In genomic region chr5:100623719-100624118, GRCh38 we compare ENCODE assay signal across 7 cellular contexts.
DNase-seq lines count a peak whose midpoint lies in the region; ATAC-seq and TF ChIP-seq lines count a peak whose summit lies in the region.

No MANE protein-coding gene starts in this region.

- no peak overlapping the region for H3K23ac ChIP-seq in neuronal stem cell (ENCODE audit: low read depth, low read length, poor library complexity)

- no peak overlapping the region for H2BK12ac ChIP-seq in neuronal stem cell (ENCODE audit: low read length)

- no peaks in the 10 kb centered on the region for H3K9me3 Mint-ChIP-seq in activated B cell treated with CpG ODN at 0.5 μM for 24 hours

- H3K27ac Mint-ChIP-seq in activated B cell treated with CpG ODN at 0.5 μM for 24 hours, result no peak overlapping the region

- intact Hi-C loops in activated B cell treated with CpG ODN at 0.5 μM for 24 hours (cut with micrococcal nuclease), result loop anchor here (1.0 to 10.0 kb wide), 9 partner anchors 146 to 1351 kb away; partner anchors contain the start of gene ST8SIA4

- H3K27ac ChIP-seq in neuronal stem cell (replicated peaks; ENCODE audit: low read length), result no peak overlapping the region

- H3K36me3 ChIP-seq in neuronal stem cell (replicated peaks in 1 of 2; ENCODE audit: control insufficient read depth in 2 of 2, insufficient read depth in 2 of 2, low read length in 2 of 2), result no peaks in the 10 kb centered on the region

- no peak overlapping the region for H2BK15ac ChIP-seq in neuronal stem cell (ENCODE audit: low read length)

- H3K4me3 Mint-ChIP-seq in activated B cell treated with CpG ODN at 0.5 μM for 24 hours, result no peak overlapping the region

- H3K9me3 ChIP-seq in neuronal stem cell (replicated peaks in 1 of 2; ENCODE audit: control insufficient read depth in 2 of 2, insufficient read depth in 1 of 2, low read depth in 1 of 2, low read length in 2 of 2), result no peaks in the 10 kb centered on the region

- H3K14ac ChIP-seq in neuronal stem cell (ENCODE audit: low read length), result no peak overlapping the region

- H3K4ac ChIP-seq in neuronal stem cell (ENCODE audit: low read length), result no peak overlapping the region

- H2AK5ac ChIP-seq in neuronal stem cell (ENCODE audit: low read depth, low read length), result no peak overlapping the region

- H4K8ac ChIP-seq in neuronal stem cell (ENCODE audit: low read depth, low read length), result no peak overlapping the region

- no peak overlapping the region for H3K4me2 ChIP-seq in neuronal stem cell (ENCODE audit: insufficient read depth, low read length, poor library complexity, severe bottlenecking)

- H3K4me1 Mint-ChIP-seq in activated B cell treated with CpG ODN at 0.5 μM for 24 hours, result no peaks in the 10 kb centered on the region

- H4K91ac ChIP-seq in neuronal stem cell (ENCODE audit: low read depth, low read length, poor library complexity), result no peak overlapping the region

- in situ Hi-C loops in KBM-7 (cut with MboI; ENCODE audit: low pct_unique_long_range_greater_than_20kb, low sequenced_read_pairs), result no loop called here

- no peak overlapping the region for H3K9ac ChIP-seq in neuronal stem cell (ENCODE audit: low read depth, low read length, poor library complexity)

- DNase-seq in KBM-7 (peak; percentile 49), activated B cell treated with CpG ODN at 0.5 μM for 24 hours (no peak), lung microvascular endothelial cell (ENCODE audit: low read depth in 2 of 2) (peak; percentile 48 to 50), neuronal stem cell (ENCODE audit: low spot score) (no peak)
- DNase-seq in activated naive CD4-positive, alpha-beta T cell treated with Interleukin-2 at 50 U/mL for 16 hours, result no peak

- H3K27me3 Mint-ChIP-seq in activated B cell treated with CpG ODN at 0.5 μM for 24 hours, result no peaks in the 10 kb centered on the region

- POLR2A ChIA-PET in activated B cell treated with CpG ODN at 0.5 μM for 24 hours (lab: Charles Lee), result interaction anchor here (1.0 kb wide), 1 partner anchor 277 kb away, joined by 6 read pairs; no protein-coding TSS in a partner anchor

- no peak overlapping the region for H2BK5ac ChIP-seq in neuronal stem cell (ENCODE audit: low read length)

- H3K18ac ChIP-seq in neuronal stem cell (ENCODE audit: low read length), result no peak overlapping the region

- no peak overlapping the region for H2BK120ac ChIP-seq in neuronal stem cell (ENCODE audit: low read depth, low read length)

- no peaks in the 10 kb centered on the region for H3K27me3 ChIP-seq in neuronal stem cell (ENCODE audit: control insufficient read depth in 3 of 3, insufficient read depth in 3 of 3, low read depth in 1 of 3, low read length in 3 of 3)

- WGBS in neuronal stem cell (ENCODE audit: extremely low coverage in 2 of 2, insufficient read length in 2 of 2, insufficient replicate concordance in 1 of 2), 2 donors, result no CpG with 5 or more reads among the region's 2 CpGs

- ATAC-seq in GM21529 (IDR thresholded peaks at IDR 0.05; ENCODE audit: unreplicated experiment) (peak; percentile 91), activated B cell treated with CpG ODN at 0.5 μM for 24 hours (ENCODE audit: low read depth) (peak; percentile 68)

- H3K4me3 ChIP-seq in neuronal stem cell (ENCODE audit: low read length in 2 of 2), result no peak overlapping the region

- no peaks in the 10 kb centered on the region for H3K4me1 ChIP-seq in neuronal stem cell (ENCODE audit: control insufficient read depth in 2 of 2, insufficient read depth in 1 of 2, low read depth in 1 of 2, low read length in 2 of 2)

- no peaks in the 10 kb centered on the region for H3K79me1 ChIP-seq in neuronal stem cell (ENCODE audit: low read depth, low read length)

- peak; percentile 64 for TF ChIP-seq CTCF in GM12873 (IDR thresholded peaks at IDR 0.05; ENCODE audit: insufficient read depth, low read depth, low read length, missing control alignments)
- no peak for TF ChIP-seq CTCF in activated B cell treated with CpG ODN at 0.5 μM for 24 hours (IDR thresholded peaks at IDR 0.05)

- no peak overlapping the region for H2AFZ ChIP-seq in neuronal stem cell (ENCODE audit: low read length)

- no peaks in the 10 kb centered on the region for H3K36me3 Mint-ChIP-seq in activated B cell treated with CpG ODN at 0.5 μM for 24 hours (ENCODE audit: low read depth)

- CTCF ChIA-PET in activated B cell treated with CpG ODN at 0.5 μM for 24 hours (lab: Charles Lee), result interaction anchor here (1.0 to 1.8 kb wide), 8 partner anchors 45 to 767 kb away, joined by 3 to 11 read pairs (median 4); partner anchors contain the start of gene ST8SIA4

Comparison
In these comparisons a context has a peak if more than half of its experiments do, and no peak if none do; other contexts are left out.
1. DNase-seq: peak in KBM-7 (single experiment) and lung microvascular endothelial cell (2 of 2); none in activated B cell treated with CpG ODN at 0.5 μM for 24 hours (single experiment), neuronal stem cell (single experiment) and activated naive CD4-positive, alpha-beta T cell treated with Interleukin-2 at 50 U/mL for 16 hours (single experiment).